8 cellular contexts compared by ENCODE assay signal in the genomic region with DNA sequence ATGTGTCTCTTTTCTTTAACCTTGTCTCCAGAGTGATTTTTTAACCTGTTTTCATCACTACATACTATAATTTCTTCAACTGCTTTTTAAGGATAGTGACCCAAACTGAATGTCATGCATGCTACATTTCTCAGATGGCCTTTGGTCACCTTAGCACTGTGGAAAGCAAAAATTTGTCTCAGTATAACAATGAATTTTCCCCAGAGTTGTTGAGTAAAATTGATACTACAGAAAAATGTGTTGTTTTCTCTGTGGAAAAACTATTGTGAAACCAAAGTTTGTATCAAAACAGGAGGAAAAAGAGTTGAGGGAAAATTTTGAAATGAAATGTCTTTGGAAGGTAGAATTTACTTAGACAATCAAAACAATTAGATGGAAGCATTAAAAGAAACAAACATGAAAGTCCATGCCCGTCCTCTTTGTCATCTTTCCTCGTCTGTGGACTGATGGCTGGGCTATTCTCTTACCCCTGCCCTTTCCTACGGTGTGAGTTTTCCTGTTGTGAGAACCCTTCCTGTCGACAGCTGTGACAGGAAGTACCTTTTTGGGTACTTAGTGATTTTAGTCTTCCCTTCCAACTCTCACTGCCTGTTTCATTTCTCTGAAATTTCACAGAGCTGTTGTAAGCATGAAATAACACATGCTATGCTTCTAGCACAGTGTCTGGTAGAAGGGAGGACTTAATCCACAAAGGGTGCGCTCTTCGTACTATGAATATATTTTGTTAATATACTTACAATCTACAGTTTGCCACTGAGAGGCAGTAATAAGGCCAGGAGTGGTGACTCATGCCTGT. TPM values are rescaled to one million over a fixed set of nuclear protein-coding genes. Genes with fewer than 3 reads are reported as not detected.
A peak's percentile ranks its signal among the peaks of the same experiment; 100 is the strongest.
DNase-seq lines count a peak whose midpoint lies in the region; ATAC-seq and TF ChIP-seq lines count a peak whose summit lies in the region.

No MANE protein-coding gene starts in this region.

- no peaks in the 10 kb centered on the region for H3F3A ChIP-seq in PC-9 (ENCODE audit: insufficient read depth, low read depth)

- POLR2A ChIA-PET in CD8-positive, alpha-beta memory T cell (lab: Charles Lee), result no interaction called here
- POLR2A ChIA-PET in PC-9 (lab: Charles Lee; ENCODE audit: unreplicated experiment), result no interaction called here

- no peak overlapping the region for H3K4me2 ChIP-seq in PC-9

- peak overlapping the region in 2 of 7 donors; percentile 23 to 56 for H3K4me3 Mint-ChIP-seq in CD8-positive, alpha-beta memory T cell

- no peak overlapping the region for H3K27ac ChIP-seq in CD8-positive, alpha-beta memory T cell (ENCODE audit: low read depth, low read length)
- H3K27ac ChIP-seq in esophagus muscularis mucosa (replicated peaks in 1 of 4), result peak overlapping the region; percentile 34 to 69 (median 42)
- H3K27ac ChIP-seq in PC-9, result no peak overlapping the region

- peak; percentile 73 for ATAC-seq in HG03432 (IDR thresholded peaks at IDR 0.05; ENCODE audit: unreplicated experiment)

- peak overlapping the region in 7 of 8 donors; percentile 23 to 88 (median 61) for H3K27ac Mint-ChIP-seq in CD8-positive, alpha-beta memory T cell

- no peaks in the 10 kb centered on the region for H3K79me2 ChIP-seq in PC-9 (ENCODE audit: low read depth)

- no peaks in the 10 kb centered on the region for H3K27me3 ChIP-seq in CD8-positive, alpha-beta memory T cell (ENCODE audit: insufficient read depth, low read length, poor library complexity, severe bottlenecking)
- H3K27me3 ChIP-seq in esophagus muscularis mucosa, result no peaks in the 10 kb centered on the region
- H3K27me3 ChIP-seq in PC-9 (ENCODE audit: insufficient read depth, low read depth), result no peaks in the 10 kb centered on the region

- peaks cover 10% of the 10 kb centered on the region for H3K4me1 ChIP-seq in CD8-positive, alpha-beta memory T cell (ENCODE audit: insufficient read depth, low read length)
- peaks cover 12 to 22% (median 17%) of the 10 kb centered on the region in 4 donors for H3K4me1 ChIP-seq in esophagus muscularis mucosa
- H3K4me1 ChIP-seq in PC-9 (replicated peaks; ENCODE audit: insufficient read depth), result no peaks in the 10 kb centered on the region

- no peaks in the 10 kb centered on the region for H4K20me1 ChIP-seq in PC-9 (ENCODE audit: insufficient read depth)

- no TSS peak for BruUV-seq in PC-9 (replicated peaks; lab: Mats Ljungman, UMichigan)

- no peak for TF ChIP-seq EP300 in esophagus muscularis mucosa (IDR thresholded peaks at IDR 0.05)

- H2AFZ ChIP-seq in PC-9, result no peak overlapping the region

- peaks cover 27 to 46% (median 38%) of the 10 kb centered on the region in 3 donors for H3K4me1 Mint-ChIP-seq in CD8-positive, alpha-beta memory T cell

- no peaks in the 10 kb centered on the region for H3K27me3 Mint-ChIP-seq in CD8-positive, alpha-beta memory T cell

- H3K9me2 ChIP-seq in PC-9 (ENCODE audit: insufficient read depth), result no peaks in the 10 kb centered on the region

- intact Hi-C loops in esophagus muscularis mucosa (cut with DNase I), result no loop called here
- intact Hi-C loops in PC-9 (cut with micrococcal nuclease; ENCODE audit: unreplicated experiment), result no loop called here

- DNase-seq in CD8-positive, alpha-beta memory T cell, result no peak
- DNase-seq in GM20000 (ENCODE audit: low spot score) (peak; percentile 56), esophagus muscularis mucosa (ENCODE audit: extremely low spot score) (no peak), 8988T (no peak), NCI-H1092 treated with DMSO at 0.1 percent for 48 hours (lab: John Stamatoyannopoulos, UW) (no peak), foreskin fibroblast (no peak), PC-9 (no peak)

- no peak for TF ChIP-seq CTCF in GM20000 (IDR thresholded peaks at IDR 0.05; ENCODE audit: extremely low read depth, missing control alignments)
- TF ChIP-seq CTCF in esophagus muscularis mucosa (IDR thresholded peaks at IDR 0.05), result no peak
- TF ChIP-seq CTCF in foreskin fibroblast (IDR thresholded peaks at IDR 0.05; ENCODE audit: low read depth, low read length), result no peak
- TF ChIP-seq CTCF in PC-9 (conservative IDR thresholded peaks at IDR 0.05), result no peak

- no peaks in the 10 kb centered on the region for H3K9me3 Mint-ChIP-seq in CD8-positive, alpha-beta memory T cell

- no peaks in the 10 kb centered on the region for H3K36me3 ChIP-seq in CD8-positive, alpha-beta memory T cell (ENCODE audit: insufficient read depth, low read length)
- H3K36me3 ChIP-seq in esophagus muscularis mucosa (peaks cover 0 to 44% (median 35%) of the 10 kb centered on the region in 4 donors), PC-9 (ENCODE audit: low read depth) (no peaks in the 10 kb centered on the region)

- CTCF ChIA-PET in CD8-positive, alpha-beta memory T cell (lab: Charles Lee), result interaction anchor here (1.2 kb wide), 1 partner anchor 46 kb away, joined by 3 read pairs; no protein-coding TSS in a partner anchor
- CTCF ChIA-PET in PC-9 (lab: Charles Lee), result no interaction called here

- peaks cover 19 to 60% (median 36%) of the 10 kb centered on the region in 3 donors for H3K36me3 Mint-ChIP-seq in CD8-positive, alpha-beta memory T cell

- no peak overlapping the region for H3K4me3 ChIP-seq in CD8-positive, alpha-beta memory T cell (ENCODE audit: low read length)
- H3K4me3 ChIP-seq in esophagus muscularis mucosa (no peak overlapping the region), foreskin fibroblast (ENCODE audit: low read depth in 1 of 2, low read length in 2 of 2) (no peak overlapping the region), PC-9 (no peak overlapping the region)

- H3K9me3 ChIP-seq in CD8-positive, alpha-beta memory T cell (ENCODE audit: low read length), result no peaks in the 10 kb centered on the region
- H3K9me3 ChIP-seq in esophagus muscularis mucosa (no peaks in the 10 kb centered on the region), PC-9 (ENCODE audit: insufficient read depth, low read depth) (no peaks in the 10 kb centered on the region)

- WGBS in esophagus muscularis mucosa, result 59% methylated on average over 6 of the region's 6 CpGs

- TF ChIP-seq POLR2A in esophagus muscularis mucosa (IDR thresholded peaks at IDR 0.05; ENCODE audit: low read depth), result no peak

RNA-seq across cellular contexts. Expression of gene LRP2BP, which starts 50.8 kb away (rescaled TPM):
- total RNA-seq in CD8-positive, alpha-beta memory T cell, result under 1 TPM; 0.35 to 0.42 TPM
- 0.59 TPM for polyA plus RNA-seq in CD8-positive, alpha-beta memory T cell
- total RNA-seq in esophagus muscularis mucosa, result 1 to 10 TPM in 1 of 4 donors, under 1 TPM in 3; 0.46 to 2.1 (median 0.57) TPM
- 0.85 and 0.90 TPM in 2 replicates for total RNA-seq in PC-9 (2021)

RNA-seq across cellular contexts. Expression of gene ANKRD37, which starts 51.7 kb away (rescaled TPM):
- total RNA-seq in CD8-positive, alpha-beta memory T cell, result 10 to 100 TPM; 14.5 to 16.1 TPM
- polyA plus RNA-seq in CD8-positive, alpha-beta memory T cell, result 16.1 TPM
- total RNA-seq in esophagus muscularis mucosa (10 to 100 TPM in 3 of 4 donors, 1 to 10 TPM in 1; 8.3 to 13.3 (median 11.7) TPM), PC-9 (2021) (4.2 and 5.8 TPM in 2 replicates)

Comparison
In these comparisons a context has a peak if more than half of its experiments do, and no peak if none do; other contexts are left out.
1. H3K27ac ChIP-seq: peak in esophagus muscularis mucosa (4 of 4); none in CD8-positive, alpha-beta memory T cell (single experiment) and PC-9 (single experiment).